Comparison of ENCODE assay signal across 1 cellular context in genomic region chr15:58988011-58988785, GRCh38.
TF ChIP-seq lines count a peak whose summit lies in the region.

No MANE protein-coding gene starts in this region.

TF ChIP-seq in K562, 482 proteins besides CTCF, POLR2A, EP300 and RAD21 (continued from another document and continues in another):
- TF ChIP-seq BCLAF1 (IDR thresholded peaks at IDR 0.05; ENCODE audit: borderline replicate concordance in 1 of 2, control insufficient read depth in 1 of 2, low read depth in 2 of 2, low read length in 1 of 2), result no peak
- no peak for TF ChIP-seq ZNF717 (CRISPR knock-in tag; IDR thresholded peaks at IDR 0.05)
- no peak for TF ChIP-seq ZNF239 (CRISPR knock-in tag; IDR thresholded peaks at IDR 0.05)
- no peak for TF ChIP-seq CCAR2 (IDR thresholded peaks at IDR 0.05; ENCODE audit: low read depth, low read length)
- no peak for TF ChIP-seq DMBX1 (CRISPR knock-in tag; IDR thresholded peaks at IDR 0.05; ENCODE audit: borderline replicate concordance)
- TF ChIP-seq NONO (IDR thresholded peaks at IDR 0.05; ENCODE audit: low read depth in 2 of 2, low read length in 1 of 2), result no peak
- no peak for TF ChIP-seq PTRF (tag; IDR thresholded peaks at IDR 0.05)
- TF ChIP-seq TCF3 (CRISPR knock-in tag; IDR thresholded peaks at IDR 0.05), result no peak; the same call in 1 of the 2 replicates
- TF ChIP-seq ELF4 (CRISPR knock-in tag; IDR thresholded peaks at IDR 0.05), result no peak
- TF ChIP-seq ZNF133 (CRISPR knock-in tag; IDR thresholded peaks at IDR 0.05), result no peak
- TF ChIP-seq CREBBP (IDR thresholded peaks at IDR 0.05; ENCODE audit: low read depth, low read length), result no peak
- no peak; a peak in 2 of 4 replicates for TF ChIP-seq MAZ (CRISPR knock-in tag; conservative IDR thresholded peaks at IDR 0.05 in 1 of 2, IDR thresholded peaks at IDR 0.05 in 1 of 2)
- peak; percentile 33 to 51; a peak in 1 of 4 replicates for TF ChIP-seq SIN3A (IDR thresholded peaks at IDR 0.05; ENCODE audit: borderline replicate concordance in 2 of 2, control insufficient read depth in 1 of 2, low read depth in 2 of 2, low read length in 2 of 2)
- TF ChIP-seq ZKSCAN3 (CRISPR knock-in tag; IDR thresholded peaks at IDR 0.05), result no peak
- TF ChIP-seq JUNB (CRISPR knock-in tag; conservative IDR thresholded peaks at IDR 0.05), result no peak
- no peak for TF ChIP-seq RBM34 (IDR thresholded peaks at IDR 0.05; ENCODE audit: borderline replicate concordance, insufficient read depth, low read length)
- no peak for TF ChIP-seq HDAC8 (tag; IDR thresholded peaks at IDR 0.05)
- peak; percentile 35 for TF ChIP-seq HNRNPK (IDR thresholded peaks at IDR 0.05; ENCODE audit: low read depth, low read length, poor library complexity, severe bottlenecking)
- no peak for TF ChIP-seq NFE2 (IDR thresholded peaks at IDR 0.05; ENCODE audit: low read depth)
- no peak for TF ChIP-seq HNRNPL (IDR thresholded peaks at IDR 0.05; ENCODE audit: low read depth, low read length)
- no peak for TF ChIP-seq HEY1 (CRISPR knock-in tag; IDR thresholded peaks at IDR 0.05; ENCODE audit: borderline replicate concordance)
- no peak for TF ChIP-seq USF2 (CRISPR knock-in tag; IDR thresholded peaks at IDR 0.05)
- no peak for TF ChIP-seq ZNF586 (CRISPR knock-in tag; conservative IDR thresholded peaks at IDR 0.05)
- no peak for TF ChIP-seq ZNF316 (IDR thresholded peaks at IDR 0.05)
- TF ChIP-seq ZHX1 (conservative IDR thresholded peaks at IDR 0.05; ENCODE audit: low read length), result no peak
- TF ChIP-seq POLR2G (IDR thresholded peaks at IDR 0.05; ENCODE audit: low read depth, low read length), result no peak
- no peak for TF ChIP-seq SMAD1 (IDR thresholded peaks at IDR 0.05; ENCODE audit: low read depth, low read length, partially characterized antibody)
- TF ChIP-seq ETS2 (tag; IDR thresholded peaks at IDR 0.05; ENCODE audit: borderline replicate concordance, poor library complexity, severe bottlenecking), result no peak
- no peak for TF ChIP-seq ZNF444 (CRISPR knock-in tag; IDR thresholded peaks at IDR 0.05)
- TF ChIP-seq SMAD3 (CRISPR knock-in tag; conservative IDR thresholded peaks at IDR 0.05), result no peak
- 0 out of 2 replicates have a peak, but pooled peaks have one; percentile 23 for TF ChIP-seq MAX (CRISPR knock-in tag; IDR thresholded peaks at IDR 0.05)
- TF ChIP-seq ZNF175 (CRISPR knock-in tag; IDR thresholded peaks at IDR 0.05; ENCODE audit: low read depth), result no peak
- no peak for TF ChIP-seq SNAPC5 (CRISPR knock-in tag; IDR thresholded peaks at IDR 0.05)
- TF ChIP-seq FOSL1 (tag; conservative IDR thresholded peaks at IDR 0.05), result no peak
- no peak for TF ChIP-seq ZFP1 (CRISPR knock-in tag; IDR thresholded peaks at IDR 0.05)
- TF ChIP-seq SNIP1 (IDR thresholded peaks at IDR 0.05; ENCODE audit: low read depth), result no peak
- TF ChIP-seq KAT8 (IDR thresholded peaks at IDR 0.05; ENCODE audit: low read depth), result no peak
- no peak for TF ChIP-seq MED1 (CRISPR knock-in tag; IDR thresholded peaks at IDR 0.05; ENCODE audit: borderline replicate concordance)
- no peak for TF ChIP-seq ZNF23 (CRISPR knock-in tag; IDR thresholded peaks at IDR 0.05)
- TF ChIP-seq ATF6 (CRISPR knock-in tag; IDR thresholded peaks at IDR 0.05), result no peak
- TF ChIP-seq RREB1 (CRISPR knock-in tag; IDR thresholded peaks at IDR 0.05), result no peak
- peak; percentile 20; the same call in 1 of the 2 replicates for TF ChIP-seq ZEB2 (IDR thresholded peaks at IDR 0.05)
- no peak for TF ChIP-seq MIER1 (IDR thresholded peaks at IDR 0.05; ENCODE audit: low read depth)
- TF ChIP-seq ZNF347 (CRISPR knock-in tag; IDR thresholded peaks at IDR 0.05; ENCODE audit: low read depth), result no peak
- no peak for TF ChIP-seq THAP7 (CRISPR knock-in tag; IDR thresholded peaks at IDR 0.05)
- TF ChIP-seq ATF3 (IDR thresholded peaks at IDR 0.05), result no peak
- TF ChIP-seq ATF3 (CRISPR knock-in tag; conservative IDR thresholded peaks at IDR 0.05), result no peak
- peak; percentile 44 for TF ChIP-seq E2F8 (IDR thresholded peaks at IDR 0.05; ENCODE audit: low read depth, partially characterized antibody)
- TF ChIP-seq SMARCC2 (IDR thresholded peaks at IDR 0.05; ENCODE audit: low read depth), result no peak
